In the genomic region with DNA sequence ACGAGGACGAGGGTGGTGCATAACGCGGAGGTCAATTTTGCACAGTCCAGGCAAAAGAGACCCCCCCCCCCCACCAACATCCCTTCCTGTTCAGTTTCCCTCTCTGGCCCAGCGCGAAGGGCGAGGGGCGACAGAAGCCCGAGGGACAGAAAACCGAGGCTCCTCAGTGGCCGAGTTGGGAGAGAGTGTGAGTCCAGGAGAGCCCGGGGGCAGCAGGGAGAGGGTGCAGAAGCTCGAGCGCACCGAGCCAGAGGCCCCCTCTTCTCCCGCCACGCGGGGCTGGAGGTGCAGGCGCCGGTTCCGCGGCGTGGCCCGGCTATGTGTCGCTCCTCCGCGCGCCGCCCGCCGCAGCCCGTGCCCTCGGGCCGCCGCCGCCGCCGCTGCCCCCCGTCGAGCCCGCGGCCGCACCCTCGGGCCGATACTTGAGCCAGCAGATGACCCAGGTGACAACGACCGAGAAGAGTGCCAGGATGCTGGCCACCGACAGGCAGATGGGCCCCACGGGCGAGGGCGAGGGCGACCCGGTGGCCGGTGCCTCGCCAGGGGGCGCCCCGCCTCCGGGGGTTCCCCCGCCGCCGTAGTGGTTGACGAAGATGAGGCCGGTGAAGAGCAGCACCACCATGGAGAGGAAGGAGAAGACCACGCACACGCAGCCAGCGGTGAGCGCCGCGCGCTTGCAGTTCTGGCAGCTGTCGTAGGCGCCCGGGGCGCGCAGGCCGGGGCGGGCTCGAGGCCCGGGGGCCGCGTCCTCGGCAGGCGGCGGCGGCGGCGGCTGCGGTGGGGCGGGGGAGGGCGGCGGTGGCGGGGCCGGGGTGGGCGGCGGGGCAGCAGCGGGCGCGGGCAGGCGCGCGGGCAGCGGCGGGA, we compare ENCODE assay signal across 2 cellular contexts.
TF ChIP-seq lines count a peak whose summit lies in the region.

No MANE protein-coding gene starts in this region.

TF ChIP-seq in SK-N-SH, 30 proteins besides CTCF, POLR2A, EP300 and RAD21:
- TF ChIP-seq SMC3 (IDR thresholded peaks at IDR 0.05; ENCODE audit: low read depth, low read length) (peak; percentile 22; the same call in 1 of the 2 replicates), RCOR1 (IDR thresholded peaks at IDR 0.05; ENCODE audit: low read length) (no peak), RXRA (IDR thresholded peaks at IDR 0.05; ENCODE audit: borderline replicate concordance, low read depth) (no peak), GATA2 (CRISPR knock-in tag; IDR thresholded peaks at IDR 0.05) (no peak)
- TF ChIP-seq, protein P1, sequence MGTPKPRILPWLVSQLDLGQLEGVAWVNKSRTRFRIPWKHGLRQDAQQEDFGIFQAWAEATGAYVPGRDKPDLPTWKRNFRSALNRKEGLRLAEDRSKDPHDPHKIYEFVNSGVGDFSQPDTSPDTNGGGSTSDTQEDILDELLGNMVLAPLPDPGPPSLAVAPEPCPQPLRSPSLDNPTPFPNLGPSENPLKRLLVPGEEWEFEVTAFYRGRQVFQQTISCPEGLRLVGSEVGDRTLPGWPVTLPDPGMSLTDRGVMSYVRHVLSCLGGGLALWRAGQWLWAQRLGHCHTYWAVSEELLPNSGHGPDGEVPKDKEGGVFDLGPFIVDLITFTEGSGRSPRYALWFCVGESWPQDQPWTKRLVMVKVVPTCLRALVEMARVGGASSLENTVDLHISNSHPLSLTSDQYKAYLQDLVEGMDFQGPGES (IDR thresholded peaks at IDR 0.05; ENCODE audit: low read depth, low read length) = no peak

TF ChIP-seq in endothelial cell of umbilical vein, 7 proteins besides CTCF, POLR2A, EP300 and RAD21:
- TF ChIP-seq, protein P2, sequence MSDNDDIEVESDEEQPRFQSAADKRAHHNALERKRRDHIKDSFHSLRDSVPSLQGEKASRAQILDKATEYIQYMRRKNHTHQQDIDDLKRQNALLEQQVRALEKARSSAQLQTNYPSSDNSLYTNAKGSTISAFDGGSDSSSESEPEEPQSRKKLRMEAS (IDR thresholded peaks at IDR 0.05; ENCODE audit: insufficient read depth, insufficient read length) = no peak
- peak; percentile 50 for TF ChIP-seq EZH2 (IDR thresholded peaks at IDR 0.05; ENCODE audit: borderline replicate concordance, low read depth, low read length, severe bottlenecking)
- TF ChIP-seq POLR2AphosphoS5 (IDR thresholded peaks at IDR 0.05; ENCODE audit: insufficient read depth, low read depth, low read length) = no peak
